13 cellular contexts compared by ENCODE assay signal in genomic region chr11:58647141-58647699, GRCh38. TPM values are rescaled to one million over a fixed set of nuclear protein-coding genes. Genes with fewer than 3 reads are reported as not detected.
A peak's percentile ranks its signal among the peaks of the same experiment; 100 is the strongest.
DNase-seq lines count a peak whose midpoint lies in the region; ATAC-seq, FAIRE-seq and TF ChIP-seq lines count a peak whose summit lies in the region.
"Had no signal": no experiment of that assay in that cellular context is flagged by ENCODE, and none has a peak within 500 bp of the region (broad histone marks: within the 10 kb centered on the region; RNA-seq: fewer than 3 reads in every experiment).

No MANE protein-coding gene starts in this region.

- H3K4me3 ChIP-seq in GM12875 (ENCODE audit: low read depth, low read length) (no peak overlapping the region), pancreas (no peak overlapping the region), MG63 (no peak overlapping the region)
- H3K4me3 ChIP-seq: left ventricle myocardium inferior had no signal

- H3K9me3 ChIP-seq in pancreas (no peaks in the 10 kb centered on the region), MG63 (no peaks in the 10 kb centered on the region; the same call in none of the 2 replicates)

- ATAC-seq in HG03060 (IDR thresholded peaks at IDR 0.05; ENCODE audit: low read depth, unreplicated experiment) (peak; percentile 77), pancreas (no peak)
- ATAC-seq: CD8-positive, alpha-beta T cell; HCT116; sciatic nerve had no signal

- DNase-seq in GM20000 (ENCODE audit: low spot score) (peak; percentile 20), NCI-H69 (lab: John Stamatoyannopoulos, UW) (peak; percentile 91), pancreas (no peak), cerebellum (ENCODE audit: low spot score) (no peak), MG63 (no peak), posterior vena cava (ENCODE audit: low spot score) (no peak)
- DNase-seq: CD8-positive, alpha-beta T cell; left ventricle myocardium inferior; NCI-H510A had no signal

- H3K27me3 ChIP-seq in pancreas = no peaks in the 10 kb centered on the region
- no peaks in the 10 kb centered on the region for H3K27me3 ChIP-seq in MG63

- H3K36me3 ChIP-seq in pancreas = no peaks in the 10 kb centered on the region
- H3K36me3 ChIP-seq in MG63 = no peaks in the 10 kb centered on the region
- H3K36me3 ChIP-seq: left ventricle myocardium inferior had no signal

- no peak overlapping the region for H3K27ac ChIP-seq in pancreas
- H3K27ac ChIP-seq: left ventricle myocardium inferior had no signal

- WGBS in pancreas, 2 donors = 84 to 96% methylated on average over 2 of the region's 2 CpGs

- intact Hi-C loops in pancreas (cut with DNase I) = loop anchor here in 1 of 3 donors (10.0 kb wide), 1 partner anchor 138 kb away; no protein-coding TSS in a partner anchor
- intact Hi-C loops in posterior vena cava (cut with DNase I) = no loop called here

- H3K4me1 ChIP-seq in pancreas = no peaks in the 10 kb centered on the region

- no peak for FAIRE-seq in pancreas (lab: Jason Lieb, UNC)

- TF ChIP-seq CTCF in GM12875 (IDR thresholded peaks at IDR 0.05; ENCODE audit: borderline replicate concordance, insufficient read depth, low read depth, low read length) (0 out of 2 replicates have a peak, but pooled peaks have one; percentile 19), GM20000 (IDR thresholded peaks at IDR 0.05; ENCODE audit: extremely low read depth, missing control alignments) (no peak), pancreas (IDR thresholded peaks at IDR 0.05) (no peak)

RNA-seq across cellular contexts. Expression of gene CNTF, which starts 24.8 kb away (rescaled TPM):
- total RNA-seq in pancreas (under 1 TPM; 0.31 to 0.63 (median 0.51) TPM), cerebellum (3.7 TPM), posterior vena cava (1 to 10 TPM; 1.7 to 2.3 TPM)
- polyA plus RNA-seq in pancreas = under 1 TPM; 0.28 to 0.30 TPM
- total RNA-seq in MG63 (2014; rRNA removed; shearing (Covaris generic); ENCODE audit: low replicate concordance) = 0.92 TPM in 1 of 2 replicates, not detected in the other

Comparison
In these comparisons a context has a peak if more than half of its experiments do, and no peak if none do; other contexts are left out.
1. DNase-seq: peak in GM20000 (single experiment) and NCI-H69 (single experiment); none in pancreas (0 of 6), cerebellum (single experiment), MG63 (single experiment) and posterior vena cava (single experiment).